Comparison of ENCODE assay signal across 8 cellular contexts in the genomic region with DNA sequence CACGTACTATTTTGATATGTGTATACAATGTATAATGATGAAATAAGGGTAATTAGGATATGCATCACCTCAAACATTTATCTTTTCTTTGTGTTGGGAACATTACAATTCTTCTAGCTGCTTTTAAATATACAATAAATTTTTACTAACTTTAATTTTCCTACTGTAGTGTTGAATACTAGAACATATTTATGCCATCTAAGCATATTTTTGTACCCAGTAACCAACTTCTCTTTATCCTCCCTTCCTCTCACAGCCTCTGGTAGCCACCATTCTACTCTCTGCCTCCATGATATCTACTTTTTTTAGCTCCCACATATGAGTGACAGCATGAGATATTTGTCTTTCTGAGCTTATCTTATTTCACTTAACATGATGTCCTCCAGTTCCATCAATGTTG.
"Had no signal": no experiment of that assay in that cellular context is flagged by ENCODE, and none has a peak within 500 bp of the region (broad histone marks: within the 10 kb centered on the region; RNA-seq: fewer than 3 reads in every experiment).

No MANE protein-coding gene starts in this region.

- H3K4me3 ChIP-seq: GM12878 had no signal

- ATAC-seq: GM12878 had no signal

- FAIRE-seq: G401.6, GM12878, GM12891, GM12892, GM18507, GM19239 had no signal

- DNase-seq: GDM1, GF-D8 had no signal
